In the genomic region with DNA sequence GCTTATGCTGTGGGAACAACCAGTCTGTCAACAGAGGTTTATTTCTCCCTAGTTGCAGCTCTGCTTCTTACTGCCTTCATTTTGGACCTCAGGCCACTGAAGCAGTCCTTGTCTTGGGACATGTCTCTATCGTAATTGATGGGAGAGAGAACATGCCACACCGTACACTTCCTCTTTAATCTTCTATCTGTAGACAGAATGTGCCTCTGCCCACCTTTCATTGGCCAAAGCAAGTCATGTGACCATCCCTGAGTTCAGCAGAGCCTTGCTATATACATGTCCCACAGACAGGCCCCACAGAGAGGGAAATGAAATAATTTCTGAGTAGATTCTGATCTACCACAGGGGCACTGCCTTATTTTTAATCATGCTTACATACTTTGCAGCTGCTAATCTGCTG, we compare ENCODE assay signal across 11 cellular contexts.
DNase-seq lines count a peak whose midpoint lies in the region; ATAC-seq lines count a peak whose summit lies in the region.
"Had no signal": no experiment of that assay in that cellular context is flagged by ENCODE, and none has a peak within 500 bp of the region (broad histone marks: within the 10 kb centered on the region; RNA-seq: fewer than 3 reads in every experiment).

No MANE protein-coding gene starts in this region.

- DNase-seq in OCI-M1 (lab: John Stamatoyannopoulos, UW): peak; percentile 91
- DNase-seq in activated gamma-delta T cell (lab: John Stamatoyannopoulos, UW): no peak
- no peak for DNase-seq in DMS114 treated with DMSO at 0.1 percent for 48 hours (lab: John Stamatoyannopoulos, UW; ENCODE audit: unreplicated experiment)
- DNase-seq in pons (ENCODE audit: low spot score): no peak
- DNase-seq: activated naive CD8-positive, alpha-beta T cell treated with anti-CD3 and anti-CD28 coated beads, Interleukin-2, amount 50 U/mL, for 24 hours; NCI-H1436; NCI-H82 had no signal

- ATAC-seq in GM18511 (IDR thresholded peaks at IDR 0.05; ENCODE audit: unreplicated experiment) (peak; percentile 97), GM21390 (IDR thresholded peaks at IDR 0.05; ENCODE audit: unreplicated experiment) (peak; percentile 61), HG03175 (IDR thresholded peaks at IDR 0.05; ENCODE audit: unreplicated experiment) (peak; percentile 88), GM21367 (IDR thresholded peaks at IDR 0.05; ENCODE audit: unreplicated experiment) (no peak)
- ATAC-seq: activated naive CD8-positive, alpha-beta T cell treated with anti-CD3 and anti-CD28 coated beads, Interleukin-2, amount 50 U/mL, for 24 hours had no signal
